ENCODE assay signal across 33 cellular contexts in the genomic region with DNA sequence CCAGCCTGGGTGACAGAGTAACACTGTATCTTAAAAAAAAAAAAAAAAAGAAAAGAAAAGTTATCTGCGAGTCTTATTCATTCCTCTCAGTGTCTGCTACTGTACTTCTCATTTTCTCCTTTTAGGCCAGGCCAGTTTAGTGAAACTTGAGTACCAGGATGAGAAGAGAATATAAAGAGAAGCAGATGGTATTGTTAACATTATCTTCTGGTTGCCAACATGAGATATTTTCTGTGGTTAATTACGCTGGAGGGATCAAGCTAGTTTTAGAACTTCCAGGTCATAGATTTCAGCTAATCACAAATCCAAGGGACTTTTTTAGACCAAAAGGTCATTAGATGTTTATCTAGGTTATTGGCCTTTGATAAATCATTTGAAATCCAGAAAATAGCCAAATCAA.
DNase-seq lines count a peak whose midpoint lies in the region; ATAC-seq and TF ChIP-seq lines count a peak whose summit lies in the region.
"Had no signal": no experiment of that assay in that cellular context is flagged by ENCODE, and none has a peak within 500 bp of the region (broad histone marks: within the 10 kb centered on the region; RNA-seq: fewer than 3 reads in every experiment).

No MANE protein-coding gene starts in this region.

- TF ChIP-seq CTCF in mesothelial cell of epicardium (IDR thresholded peaks at IDR 0.05; ENCODE audit: unreplicated experiment): no peak

- H3K4me3 Mint-ChIP-seq in mesothelial cell of epicardium: no peak overlapping the region
- no peak overlapping the region for H3K4me3 Mint-ChIP-seq in activated T-cell treated with anti-CD3 and anti-CD28 coated beads, Interleukin-2, amount 50 U/mL, for 4 hours
- H3K4me3 Mint-ChIP-seq: HFFc6, nephron had no signal

- H3K27ac Mint-ChIP-seq in mesothelial cell of epicardium: peak overlapping the region; percentile 24
- H3K27ac Mint-ChIP-seq: HFFc6 had no signal

- peaks cover 9% of the 10 kb centered on the region for H3K9me3 Mint-ChIP-seq in mesothelial cell of epicardium
- H3K9me3 Mint-ChIP-seq in activated T-cell treated with anti-CD3 and anti-CD28 coated beads, Interleukin-2, amount 50 U/mL, for 4 hours: peaks cover 2% of the 10 kb centered on the region
- H3K9me3 Mint-ChIP-seq: HFFc6, nephron had no signal

- H3K36me3 Mint-ChIP-seq in mesothelial cell of epicardium: no peaks in the 10 kb centered on the region
- no peaks in the 10 kb centered on the region for H3K36me3 Mint-ChIP-seq in activated T-cell treated with anti-CD3 and anti-CD28 coated beads, Interleukin-2, amount 50 U/mL, for 4 hours (ENCODE audit: insufficient read depth)

- no peak for ATAC-seq in HG03469 (IDR thresholded peaks at IDR 0.05; ENCODE audit: unreplicated experiment)
- no peak for ATAC-seq in activated T-cell treated with anti-CD3 and anti-CD28 coated beads, Interleukin-2, amount 50 U/mL, for 4 hours
- ATAC-seq in HG02763 (IDR thresholded peaks at IDR 0.05; ENCODE audit: unreplicated experiment): no peak
- ATAC-seq: left colon, psoas muscle had no signal

- peak overlapping the region; percentile 2 for H3K27ac ChIP-seq in caudate nucleus (ENCODE audit: low read depth, low read length)
- H3K27ac ChIP-seq: BLaER1 treated with 17β-estradiol and CSF1 and Interleukin-3, amounts not matched to agents 10 nM and 100 nM; body of pancreas; psoas muscle; sigmoid colon; thyroid gland; vagina; VCaP had no signal

- H3K4me1 Mint-ChIP-seq in mesothelial cell of epicardium: peaks cover 7% of the 10 kb centered on the region
- H3K4me1 Mint-ChIP-seq in activated T-cell treated with anti-CD3 and anti-CD28 coated beads, Interleukin-2, amount 50 U/mL, for 4 hours (ENCODE audit: low read depth): no peaks in the 10 kb centered on the region

- DNase-seq in EH (ENCODE audit: low read depth) (peak; percentile 1), NCI-H524 (lab: John Stamatoyannopoulos, UW) (peak; percentile 29 to 70), caudate nucleus (lab: John Stamatoyannopoulos, UW) (no peak), mesothelial cell of epicardium (ENCODE audit: low spot score in 2 of 2, unreplicated experiment in 2 of 2) (no peak), AG08395 (ENCODE audit: low spot score) (no peak)
- DNase-seq in activated T-cell treated with anti-CD3 and anti-CD28 coated beads, Interleukin-2, amount 50 U/mL, for 4 hours: no peak
- DNase-seq: ACHN; activated CD4-positive, alpha-beta T cell treated with anti-CD3 and anti-CD28 coated beads for 48 hours; activated gamma-delta T cell; activated T-cell treated with anti-CD3 and anti-CD28 coated beads, Interleukin-2, amount 50 U/mL, for 1 hour; body of pancreas; Caco-2; cerebellar nuclear complex; DMS79 treated with DMSO at 0.1 percent for 48 hours; HFFc6; hypothalamus; left colon; mammary epithelial cell; NCI-H1092; NCI-H187; NCI-H69; psoas muscle; SIG-M5; sigmoid colon; stimulated activated CD4-positive, alpha-beta T cell treated with anti-CD3 and anti-CD28 coated beads, Interleukin-4, amount 100 ng/mL, for 24 hours; T1000; thyroid gland had no signal

- H3K27me3 Mint-ChIP-seq in mesothelial cell of epicardium (ENCODE audit: low read depth): no peaks in the 10 kb centered on the region
- H3K27me3 Mint-ChIP-seq in activated T-cell treated with anti-CD3 and anti-CD28 coated beads, Interleukin-2, amount 50 U/mL, for 4 hours (ENCODE audit: low read depth): no peaks in the 10 kb centered on the region

Comparison
In these comparisons a context has a peak if more than half of its experiments do, and no peak if none do; other contexts are left out.
1. DNase-seq: peak in EH (single experiment) and NCI-H524 (2 of 2); none in caudate nucleus (0 of 61), mesothelial cell of epicardium (0 of 2), AG08395 (single experiment) and activated T-cell treated with anti-CD3 and anti-CD28 coated beads, Interleukin-2, amount 50 U/mL, for 4 hours (single experiment).